In the genomic region with DNA sequence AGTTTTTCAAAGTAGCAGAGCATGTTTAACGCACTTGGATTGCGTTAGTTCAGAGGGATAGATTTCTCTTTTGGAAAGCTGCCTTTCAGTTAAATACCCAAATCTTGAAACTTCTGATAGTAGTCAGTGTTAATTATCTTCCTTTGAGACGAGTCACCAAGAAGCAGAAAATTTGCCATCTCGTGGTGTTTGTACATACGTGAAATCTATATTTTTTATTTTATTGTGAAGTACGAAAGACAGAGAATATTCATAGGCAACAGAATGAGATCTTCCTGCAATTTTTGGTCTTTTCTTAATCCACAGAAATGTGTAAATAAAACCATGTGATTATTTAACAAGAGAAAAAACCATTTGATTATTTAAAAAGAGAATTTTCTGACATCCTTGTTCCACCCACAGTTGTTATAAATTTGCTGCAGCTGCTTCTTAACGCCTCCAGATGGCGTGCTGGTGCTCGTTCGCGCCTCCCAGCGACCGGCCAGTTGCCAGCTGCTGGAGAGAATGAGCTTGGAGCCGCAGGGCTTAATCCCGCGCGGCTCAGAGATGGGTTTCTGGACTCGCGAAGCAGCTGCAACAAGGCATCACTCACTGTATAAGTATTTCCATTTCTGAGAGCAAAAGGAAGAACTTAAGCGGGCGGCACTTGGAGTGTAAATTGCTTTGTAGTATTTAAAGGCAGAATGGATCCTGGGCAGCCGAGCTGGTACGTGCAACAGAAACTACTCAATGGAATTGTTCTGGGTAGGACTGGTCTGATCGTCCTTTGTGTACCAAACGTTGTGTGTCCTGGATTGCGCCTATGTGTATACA, we compare ENCODE assay signal across 8 cellular contexts. TPM values are rescaled to one million over a fixed set of nuclear protein-coding genes. Genes with fewer than 3 reads are reported as not detected.
DNase-seq lines count a peak whose midpoint lies in the region; ATAC-seq and TF ChIP-seq lines count a peak whose summit lies in the region.

No MANE protein-coding gene starts in this region.

- H4K20me1 ChIP-seq in neural progenitor cell (ENCODE audit: low read depth): no peaks in the 10 kb centered on the region

- ATAC-seq in GM19438 (IDR thresholded peaks at IDR 0.05; ENCODE audit: low read depth, unreplicated experiment): peak; percentile 95
- peak; percentile 89 for ATAC-seq in HG03439 (IDR thresholded peaks at IDR 0.05; ENCODE audit: unreplicated experiment)

- H3K4me1 Mint-ChIP-seq in neural progenitor cell: peaks cover 6% of the 10 kb centered on the region

- TF ChIP-seq CTCF in fibroblast of the aortic adventitia (IDR thresholded peaks at IDR 0.05; ENCODE audit: insufficient read depth, low read length): peak; percentile 97
- peak; percentile 97 for TF ChIP-seq CTCF in neural progenitor cell (IDR thresholded peaks at IDR 0.05)

- no peaks in the 10 kb centered on the region for H3K27me3 Mint-ChIP-seq in neural progenitor cell (ENCODE audit: insufficient read depth, low read depth)

- no peaks in the 10 kb centered on the region for H3K4me1 ChIP-seq in neural progenitor cell

- H3K9me3 ChIP-seq in neural progenitor cell (ENCODE audit: low read depth): no peaks in the 10 kb centered on the region

- H3K27ac Mint-ChIP-seq in neural progenitor cell: no peak overlapping the region

- peaks cover 18% of the 10 kb centered on the region for H3K27me3 ChIP-seq in neural progenitor cell

- no peaks in the 10 kb centered on the region for H3K79me2 ChIP-seq in neural progenitor cell (ENCODE audit: low read depth)

- no peaks in the 10 kb centered on the region for H3F3A ChIP-seq in neural progenitor cell (ENCODE audit: low read depth)

- H3K36me3 Mint-ChIP-seq in neural progenitor cell: no peaks in the 10 kb centered on the region

- peak overlapping the region; percentile 67 for H3K4me3 Mint-ChIP-seq in neural progenitor cell

- H3K27ac ChIP-seq in neural progenitor cell: no peak overlapping the region

- DNase-seq in DMS153 (lab: John Stamatoyannopoulos, UW) (peak; percentile 64), NCI-H446 (lab: John Stamatoyannopoulos, UW) (peak; percentile 75 to 94), fibroblast of the aortic adventitia (ENCODE audit: low read depth) (peak; percentile 72), neural progenitor cell (ENCODE audit: low spot score) (peak; percentile 92)
- DNase-seq in activated CD4-positive, alpha-beta T cell treated with anti-CD3 and anti-CD28 coated beads, Interleukin-2, amount 50 U/mL, for 48 hours: peak; percentile 29 to 47
- no peak for DNase-seq in activated effector memory CD4-positive, alpha-beta T cell treated with anti-CD3 and anti-CD28 coated beads, Interleukin-2, amount 50 U/mL, for 16 hours

- H3K4me2 ChIP-seq in neural progenitor cell: peak overlapping the region; percentile 70

- H3K9ac ChIP-seq in neural progenitor cell: no peak overlapping the region

- peak overlapping the region; percentile 62 for H3K4me3 ChIP-seq in fibroblast of the aortic adventitia (ENCODE audit: low read depth, low read length)
- peak overlapping the region; percentile 40 for H3K4me3 ChIP-seq in neural progenitor cell

- H3K9me3 Mint-ChIP-seq in neural progenitor cell: no peaks in the 10 kb centered on the region

- peak overlapping the region; percentile 88 for H2AFZ ChIP-seq in neural progenitor cell (replicated peaks)

- no peaks in the 10 kb centered on the region for H3K36me3 ChIP-seq in neural progenitor cell

RNA-seq across cellular contexts. Expression of a gene that starts 10.5 kb away (rescaled TPM):
- not detected in 2 replicates for total RNA-seq in fibroblast of the aortic adventitia (ENCODE audit: low replicate concordance)
- total RNA-seq in neural progenitor cell (ENCODE audit: low replicate concordance): 0.79 and 1.1 TPM in 2 replicates
